ENCODE assay signal across 12 cellular contexts in the genomic region with DNA sequence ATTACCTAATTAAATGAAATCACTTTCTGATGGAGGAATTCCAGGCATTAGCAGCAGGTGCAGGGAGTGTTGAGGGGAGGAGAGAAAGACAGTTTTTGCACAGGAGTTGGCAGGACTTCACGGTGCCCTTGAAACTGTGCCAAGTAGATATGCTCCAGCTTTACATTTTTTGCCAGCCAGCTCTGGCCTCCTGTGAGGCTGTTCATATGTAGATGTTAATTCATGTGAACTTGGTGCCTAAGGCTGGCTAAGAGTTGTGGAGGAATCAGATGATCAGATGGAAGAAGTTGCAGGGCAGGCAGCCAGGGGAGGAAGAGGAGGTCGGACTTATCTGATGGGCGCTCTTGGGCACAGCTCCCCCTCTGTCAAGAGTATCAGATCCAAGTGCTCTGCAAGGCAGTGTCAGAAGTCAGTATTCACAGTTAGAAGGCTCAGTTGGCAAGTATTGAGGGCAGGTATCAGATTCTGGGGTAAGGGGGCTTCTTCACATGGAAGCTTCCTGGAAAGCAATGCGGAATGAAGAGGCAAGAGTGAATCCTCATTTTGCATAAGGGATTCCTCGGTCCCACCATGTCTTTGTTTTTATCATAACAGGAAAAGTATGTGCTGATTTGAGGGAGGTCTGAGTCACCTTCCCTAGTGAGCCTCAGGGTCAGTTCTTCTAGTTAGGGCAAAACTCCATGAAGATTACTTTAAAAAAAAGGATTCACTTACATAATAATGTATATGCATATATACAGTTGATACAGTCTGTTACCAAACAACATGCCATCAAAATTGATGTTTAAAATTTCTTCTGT.
A peak's percentile ranks its signal among the peaks of the same experiment; 100 is the strongest.
DNase-seq lines count a peak whose midpoint lies in the region; ATAC-seq, FAIRE-seq and TF ChIP-seq lines count a peak whose summit lies in the region.
"Had no signal": no experiment of that assay in that cellular context is flagged by ENCODE, and none has a peak within 500 bp of the region (broad histone marks: within the 10 kb centered on the region; RNA-seq: fewer than 3 reads in every experiment).

No MANE protein-coding gene starts in this region.

- peaks cover 30% of the 10 kb centered on the region for H3K4me1 ChIP-seq in astrocyte (ENCODE audit: insufficient read depth, low read length)

- H4K20me1 ChIP-seq in astrocyte (ENCODE audit: insufficient read depth, low read length), result peaks cover 8% of the 10 kb centered on the region

- no peaks in the 10 kb centered on the region for H3K9me3 ChIP-seq in astrocyte (ENCODE audit: insufficient read depth, low read depth, low read length)
- H3K9me3 ChIP-seq: thyroid gland had no signal

- H3K4me3 Mint-ChIP-seq in astrocyte (ENCODE audit: unreplicated experiment), result no peak overlapping the region
- H3K4me3 Mint-ChIP-seq: T-helper 2 cell treated with Interferon-gamma antibody and Interleukin-4, amounts not matched to agents 5 μg/mL and 100 μg/mL, for 36 hours had no signal

- H3K36me3 ChIP-seq in astrocyte (ENCODE audit: insufficient read depth, low read length), result no peaks in the 10 kb centered on the region
- H3K36me3 ChIP-seq: thyroid gland had no signal

- no peaks in the 10 kb centered on the region for H3K27me3 Mint-ChIP-seq in astrocyte (ENCODE audit: low read depth, unreplicated experiment)

- H3K4me2 ChIP-seq in astrocyte (ENCODE audit: low read length), result peak overlapping the region; percentile 69

- no peak overlapping the region for H3K9ac ChIP-seq in astrocyte (ENCODE audit: low read length)

- H3K4me1 Mint-ChIP-seq in astrocyte (ENCODE audit: low read depth, unreplicated experiment), result peaks cover 49% of the 10 kb centered on the region

- TF ChIP-seq CTCF in astrocyte (IDR thresholded peaks at IDR 0.05; ENCODE audit: insufficient read depth, low read depth, low read length), result no peak

- H3K36me3 Mint-ChIP-seq in astrocyte (ENCODE audit: low read depth, unreplicated experiment), result peaks cover 2% of the 10 kb centered on the region

- no peak for FAIRE-seq in astrocyte (lab: Jason Lieb, UNC)

- no peak overlapping the region for H2AFZ ChIP-seq in astrocyte (ENCODE audit: low read depth, low read length)

- no peak overlapping the region for H3K27ac ChIP-seq in astrocyte (ENCODE audit: low read depth, low read length)
- H3K27ac ChIP-seq: epithelial cell of prostate had no signal

- intact Hi-C loops in left colon (cut with DNase I, micrococcal nuclease), result no loop called here

- ATAC-seq in left colon (peak; percentile 25), HG03520 (IDR thresholded peaks at IDR 0.05; ENCODE audit: unreplicated experiment) (no peak), HG03139 (IDR thresholded peaks at IDR 0.05; ENCODE audit: unreplicated experiment) (no peak), HG02610 (IDR thresholded peaks at IDR 0.05; ENCODE audit: unreplicated experiment) (no peak)

- peak; percentile 75 for DNase-seq in Daoy (ENCODE audit: low read depth)
- DNase-seq in NCI-H2081 treated with DMSO at 0.1 percent for 48 hours (lab: John Stamatoyannopoulos, UW), result peak; percentile 28
- DNase-seq in astrocyte (ENCODE audit: low read depth), result peak; percentile 59
- peak in 1 of 2 donors; percentile 20 for DNase-seq in left colon
- no peak for DNase-seq in H4 (ENCODE audit: low spot score)
- DNase-seq: activated T-cell treated with anti-CD3 and anti-CD28 coated beads, Interleukin-2, amount 50 U/mL, for 48 hours had no signal

- no peaks in the 10 kb centered on the region for H3K79me2 ChIP-seq in astrocyte (ENCODE audit: insufficient read depth, low read length)

- H3K4me3 ChIP-seq in astrocyte (ENCODE audit: insufficient read depth, low read depth, low read length), result no peak overlapping the region
- H3K4me3 ChIP-seq: thyroid gland had no signal

- H3K27ac Mint-ChIP-seq in astrocyte (ENCODE audit: unreplicated experiment), result no peak overlapping the region
- H3K27ac Mint-ChIP-seq: T-helper 2 cell treated with Interferon-gamma antibody and Interleukin-4, amounts not matched to agents 5 μg/mL and 100 μg/mL, for 36 hours had no signal

- H3K27me3 ChIP-seq in astrocyte (ENCODE audit: insufficient read depth, low read length), result no peaks in the 10 kb centered on the region
- H3K27me3 ChIP-seq: thyroid gland had no signal

- H3K9me3 Mint-ChIP-seq in astrocyte (ENCODE audit: unreplicated experiment), result no peaks in the 10 kb centered on the region
- H3K9me3 Mint-ChIP-seq: T-helper 2 cell treated with Interferon-gamma antibody and Interleukin-4, amounts not matched to agents 5 μg/mL and 100 μg/mL, for 36 hours had no signal
